ENCODE assay signal across 1 cellular context in the genomic region with DNA sequence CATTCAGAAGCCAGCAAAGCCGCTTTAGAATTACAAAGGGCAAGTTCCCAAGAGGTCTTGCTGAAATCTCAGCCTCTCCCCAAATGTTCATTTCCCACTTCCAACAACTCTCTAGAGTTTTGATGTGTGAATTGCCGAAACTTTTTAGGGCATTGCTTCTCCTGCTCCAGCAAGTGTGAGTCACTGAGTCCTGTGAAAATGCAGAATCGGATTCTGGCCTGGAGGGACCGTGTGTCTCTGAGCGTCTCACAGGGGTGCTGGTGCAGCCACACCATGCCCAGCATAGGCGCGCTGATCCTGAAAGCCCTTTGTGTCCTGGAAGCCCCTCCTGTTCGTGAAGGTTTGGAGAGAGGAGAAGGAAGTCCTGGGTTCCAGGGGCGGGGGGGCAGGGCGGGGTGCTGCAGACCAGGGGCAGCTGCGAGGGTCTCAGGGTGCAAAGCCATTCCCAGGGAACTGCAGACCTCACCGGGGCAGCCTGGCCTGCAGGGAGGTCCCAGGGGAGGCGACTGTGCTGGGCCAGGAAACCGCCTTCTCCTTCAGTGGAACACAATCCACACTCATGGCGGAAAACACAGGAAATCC.
TF ChIP-seq lines count a peak whose summit lies in the region.

No MANE protein-coding gene starts in this region.

TF ChIP-seq in WTC11, 78 proteins besides CTCF, POLR2A, EP300 and RAD21:
- no peak for TF ChIP-seq TEAD4 (CRISPR knock-in tag; IDR thresholded peaks at IDR 0.05)
- no peak for TF ChIP-seq FOXK1 (CRISPR knock-in tag; IDR thresholded peaks at IDR 0.05)
- no peak for TF ChIP-seq GRHL2 (CRISPR knock-in tag; IDR thresholded peaks at IDR 0.05; ENCODE audit: insufficient replicate concordance, severe bottlenecking)
- TF ChIP-seq, protein P1, sequence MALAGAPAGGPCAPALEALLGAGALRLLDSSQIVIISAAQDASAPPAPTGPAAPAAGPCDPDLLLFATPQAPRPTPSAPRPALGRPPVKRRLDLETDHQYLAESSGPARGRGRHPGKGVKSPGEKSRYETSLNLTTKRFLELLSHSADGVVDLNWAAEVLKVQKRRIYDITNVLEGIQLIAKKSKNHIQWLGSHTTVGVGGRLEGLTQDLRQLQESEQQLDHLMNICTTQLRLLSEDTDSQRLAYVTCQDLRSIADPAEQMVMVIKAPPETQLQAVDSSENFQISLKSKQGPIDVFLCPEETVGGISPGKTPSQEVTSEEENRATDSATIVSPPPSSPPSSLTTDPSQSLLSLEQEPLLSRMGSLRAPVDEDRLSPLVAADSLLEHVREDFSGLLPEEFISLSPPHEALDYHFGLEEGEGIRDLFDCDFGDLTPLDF (CRISPR knock-in tag; IDR thresholded peaks at IDR 0.05) = no peak
- TF ChIP-seq ZMAT4 (CRISPR knock-in tag; IDR thresholded peaks at IDR 0.05) = no peak
- TF ChIP-seq ATF6 (CRISPR knock-in tag; IDR thresholded peaks at IDR 0.05) = no peak
